9 cellular contexts compared by ENCODE assay signal in genomic region chr18:22563098-22563707, GRCh38.
DNase-seq lines count a peak whose midpoint lies in the region; ATAC-seq and TF ChIP-seq lines count a peak whose summit lies in the region.
"Had no signal": no experiment of that assay in that cellular context is flagged by ENCODE, and none has a peak within 500 bp of the region (broad histone marks: within the 10 kb centered on the region; RNA-seq: fewer than 3 reads in every experiment).

No MANE protein-coding gene starts in this region.

- peaks cover 29% of the 10 kb centered on the region for H3K4me1 ChIP-seq in cardiac muscle cell (ENCODE audit: low read depth)

- intact Hi-C loops in activated CD4-positive, alpha-beta T cell treated with anti-CD3 and anti-CD28 coated beads for 36 hours (cut with DNase I, micrococcal nuclease) = loop anchor here in 1 of 2 experiments (1.0 to 10.0 kb wide), 4 partner anchors 448 to 666 kb away; no protein-coding TSS in a partner anchor

- H3K36me3 Mint-ChIP-seq in activated CD4-positive, alpha-beta T cell treated with anti-CD3 and anti-CD28 coated beads for 36 hours (ENCODE audit: low read depth) = no peaks in the 10 kb centered on the region

- TF ChIP-seq CTCF in WI38 (IDR thresholded peaks at IDR 0.05; ENCODE audit: low read depth, low read length) = peak; percentile 58; the same call in 1 of the 2 replicates
- TF ChIP-seq CTCF in cardiac muscle cell (IDR thresholded peaks at IDR 0.05; ENCODE audit: low read depth, low read length) = peak; percentile 74

- CTCF ChIA-PET in activated CD4-positive, alpha-beta T cell treated with anti-CD3 and anti-CD28 coated beads for 36 hours (lab: Charles Lee) = no interaction called here

- H3K4me3 ChIP-seq in WI38 (ENCODE audit: low read depth, low read length) = no peak overlapping the region; the same call in 1 of the 2 replicates
- H3K4me3 ChIP-seq in cardiac muscle cell = no peak overlapping the region

- POLR2A ChIA-PET in activated CD4-positive, alpha-beta T cell treated with anti-CD3 and anti-CD28 coated beads for 36 hours (lab: Charles Lee) = no interaction called here

- H3K36me3 ChIP-seq in cardiac muscle cell = no peaks in the 10 kb centered on the region

- H3K9me3 ChIP-seq in cardiac muscle cell (ENCODE audit: low read depth) = no peaks in the 10 kb centered on the region

- no peak overlapping the region for H3K4me3 Mint-ChIP-seq in activated CD4-positive, alpha-beta T cell treated with anti-CD3 and anti-CD28 coated beads for 36 hours
- H3K4me3 Mint-ChIP-seq: dendritic cell treated with granulocyte-macrophage colony-stimulating factor and Interleukin-4, amounts not matched to agents 40 ng/mL and 50 ng/mL, for 4 days had no signal

- H3K27ac ChIP-seq in cardiac muscle cell = no peak overlapping the region

- no peaks in the 10 kb centered on the region for H3K27me3 ChIP-seq in cardiac muscle cell

- no peaks in the 10 kb centered on the region for H3K9me3 Mint-ChIP-seq in activated CD4-positive, alpha-beta T cell treated with anti-CD3 and anti-CD28 coated beads for 36 hours (ENCODE audit: low read depth)
- H3K9me3 Mint-ChIP-seq: dendritic cell treated with granulocyte-macrophage colony-stimulating factor and Interleukin-4, amounts not matched to agents 40 ng/mL and 50 ng/mL, for 4 days had no signal

- no peak overlapping the region for H3K27ac Mint-ChIP-seq in activated CD4-positive, alpha-beta T cell treated with anti-CD3 and anti-CD28 coated beads for 36 hours
- H3K27ac Mint-ChIP-seq: dendritic cell treated with granulocyte-macrophage colony-stimulating factor and Interleukin-4, amounts not matched to agents 40 ng/mL and 50 ng/mL, for 4 days had no signal

- peak; percentile 55 for ATAC-seq in activated CD4-positive, alpha-beta T cell treated with anti-CD3 and anti-CD28 coated beads for 36 hours
- ATAC-seq in HG02588 (IDR thresholded peaks at IDR 0.05; ENCODE audit: unreplicated experiment) (peak; percentile 70), HG02970 (IDR thresholded peaks at IDR 0.05; ENCODE audit: low FRiP score, unreplicated experiment) (no peak)

- peaks cover 5% of the 10 kb centered on the region for H3K4me1 Mint-ChIP-seq in activated CD4-positive, alpha-beta T cell treated with anti-CD3 and anti-CD28 coated beads for 36 hours

- H3K27me3 Mint-ChIP-seq in activated CD4-positive, alpha-beta T cell treated with anti-CD3 and anti-CD28 coated beads for 36 hours = peaks cover 29% of the 10 kb centered on the region

- DNase-seq in activated CD4-positive, alpha-beta T cell treated with anti-CD3 and anti-CD28 coated beads for 36 hours = peak; percentile 9
- no peak for DNase-seq in activated CD4-positive, alpha-beta T cell treated with anti-CD3 and anti-CD28 coated beads for 4 hours
- DNase-seq in NCI-H1694 (lab: John Stamatoyannopoulos, UW) = peak; percentile 8
- peak; percentile 79 to 97 for DNase-seq in cardiac muscle cell (ENCODE audit: low read depth in 1 of 2, low spot score in 1 of 2)
- peak; percentile 18 for DNase-seq in putamen (ENCODE audit: low spot score)

Comparison
In these comparisons a context has a peak if more than half of its experiments do, and no peak if none do; other contexts are left out.
1. DNase-seq: peak in activated CD4-positive, alpha-beta T cell treated with anti-CD3 and anti-CD28 coated beads for 36 hours (single experiment), NCI-H1694 (single experiment), cardiac muscle cell (2 of 2) and putamen (single experiment); none in activated CD4-positive, alpha-beta T cell treated with anti-CD3 and anti-CD28 coated beads for 4 hours (0 of 2).